Comparison of ENCODE assay signal across 8 cellular contexts in genomic region chr9:130445268-130445983, GRCh38. TPM values are rescaled to one million over a fixed set of nuclear protein-coding genes. Genes with fewer than 3 reads are reported as not detected.
DNase-seq lines count a peak whose midpoint lies in the region; ATAC-seq and TF ChIP-seq lines count a peak whose summit lies in the region.

No MANE protein-coding gene starts in this region.

- TF ChIP-seq CTCF in C4-2B (conservative IDR thresholded peaks at IDR 0.05), result no peak

- peak overlapping the region; percentile 75 for H3K9ac ChIP-seq in mucosa of stomach (ENCODE audit: low read length)

- peaks cover 2% of the 10 kb centered on the region for H3K36me3 Mint-ChIP-seq in effector memory CD8-positive, alpha-beta T cell (ENCODE audit: insufficient read depth)

- H3K36me3 ChIP-seq in MG63 (peaks cover 34% of the 10 kb centered on the region), mucosa of stomach (ENCODE audit: control insufficient read depth, insufficient read depth, low read length) (no peaks in the 10 kb centered on the region)

- H3K27ac ChIP-seq in C4-2B, result peak overlapping the region; percentile 50

- no peak for ATAC-seq in effector memory CD8-positive, alpha-beta T cell (replicated peaks)
- ATAC-seq in HG02884 (IDR thresholded peaks at IDR 0.05; ENCODE audit: unreplicated experiment), result no peak

- peaks cover 0 to 5% of the 10 kb centered on the region in 2 donors for H3K9me3 Mint-ChIP-seq in effector memory CD8-positive, alpha-beta T cell

- peaks cover 35% of the 10 kb centered on the region for H3K4me1 ChIP-seq in mucosa of stomach (ENCODE audit: control insufficient read depth, insufficient read depth, low read length)

- H3K27me3 ChIP-seq in MG63, result no peaks in the 10 kb centered on the region
- peaks cover 12% of the 10 kb centered on the region for H3K27me3 ChIP-seq in mucosa of stomach (ENCODE audit: control insufficient read depth, insufficient read depth, low read length)

- H3K9me3 ChIP-seq in MG63 (peaks cover 5% of the 10 kb centered on the region; the same call in 1 of the 2 replicates), mucosa of stomach (ENCODE audit: control insufficient read depth, low read length) (no peaks in the 10 kb centered on the region)

- peaks cover 31 to 49% of the 10 kb centered on the region in 2 donors for H3K27me3 Mint-ChIP-seq in effector memory CD8-positive, alpha-beta T cell

- H3K4me3 ChIP-seq in MG63 (peak overlapping the region; percentile 87), mucosa of stomach (ENCODE audit: low read length) (peak overlapping the region; percentile 25)

- H3K27ac Mint-ChIP-seq in effector memory CD8-positive, alpha-beta T cell, result no peak overlapping the region

- peak overlapping the region; percentile 64 to 65 for H3K4me3 Mint-ChIP-seq in effector memory CD8-positive, alpha-beta T cell

- DNase-seq in MG63 (peak; percentile 86), DMS79 treated with DMSO at 0.1 percent for 48 hours (lab: John Stamatoyannopoulos, UW) (no peak), ureter (ENCODE audit: low spot score) (no peak)
- no peak for DNase-seq in effector memory CD8-positive, alpha-beta T cell
- no peak for DNase-seq in stimulated activated CD8-positive, alpha-beta memory T cell treated with anti-CD3 and anti-CD28 coated beads, Interleukin-4, amount 100 ng/mL, for 48 hours

- H3K4me1 Mint-ChIP-seq in effector memory CD8-positive, alpha-beta T cell (ENCODE audit: low read depth in 2 of 2), result no peaks in the 10 kb centered on the region

RNA-seq across cellular contexts. Expression of gene ASS1, which starts 0.7 kb away (rescaled TPM):
- 536 and 752 TPM in 2 replicates for total RNA-seq in MG63 (2014; rRNA removed; shearing (Covaris generic); ENCODE audit: low replicate concordance)
- 271 TPM for total RNA-seq in ureter
